ENCODE assay signal across 1 cellular context in the genomic region with DNA sequence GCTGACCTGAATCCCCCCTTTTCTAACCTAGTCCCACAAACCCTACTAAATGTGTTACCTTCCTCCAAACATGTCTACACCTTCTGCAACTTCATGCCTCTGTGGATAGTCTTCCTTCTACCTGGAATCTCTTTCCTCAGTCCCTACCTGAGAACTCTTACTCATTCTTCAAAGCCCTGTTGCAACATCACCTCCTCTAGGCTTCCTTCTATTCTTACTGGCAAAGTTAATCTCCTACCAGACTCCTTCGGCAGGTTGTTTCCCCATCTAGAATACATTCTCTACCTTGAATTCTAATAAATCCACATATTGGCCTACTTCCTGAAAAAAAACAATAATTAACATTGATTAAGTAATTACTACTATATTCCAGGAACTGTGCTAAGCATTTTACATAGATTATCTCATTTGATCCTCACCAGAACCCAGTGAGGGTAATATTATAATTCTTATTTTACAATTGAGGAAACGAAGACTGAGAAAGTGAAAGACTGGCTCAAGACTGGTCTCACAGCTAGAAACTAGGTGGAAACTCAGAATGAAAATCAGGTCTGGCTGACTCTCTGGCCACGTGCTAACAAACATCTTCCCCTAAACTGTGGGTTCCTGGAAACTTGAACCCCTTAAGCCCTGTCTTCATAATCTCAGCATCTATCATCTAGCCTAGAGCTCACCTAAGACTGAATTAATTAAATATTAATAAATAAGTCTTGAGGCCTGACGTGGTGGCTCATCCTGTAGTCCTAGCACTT.
TF ChIP-seq lines count a peak whose summit lies in the region.

No MANE protein-coding gene starts in this region.

TF ChIP-seq in SK-N-SH, 30 proteins besides CTCF, POLR2A, EP300 and RAD21 (continued from another document):
- TF ChIP-seq, protein P1, sequence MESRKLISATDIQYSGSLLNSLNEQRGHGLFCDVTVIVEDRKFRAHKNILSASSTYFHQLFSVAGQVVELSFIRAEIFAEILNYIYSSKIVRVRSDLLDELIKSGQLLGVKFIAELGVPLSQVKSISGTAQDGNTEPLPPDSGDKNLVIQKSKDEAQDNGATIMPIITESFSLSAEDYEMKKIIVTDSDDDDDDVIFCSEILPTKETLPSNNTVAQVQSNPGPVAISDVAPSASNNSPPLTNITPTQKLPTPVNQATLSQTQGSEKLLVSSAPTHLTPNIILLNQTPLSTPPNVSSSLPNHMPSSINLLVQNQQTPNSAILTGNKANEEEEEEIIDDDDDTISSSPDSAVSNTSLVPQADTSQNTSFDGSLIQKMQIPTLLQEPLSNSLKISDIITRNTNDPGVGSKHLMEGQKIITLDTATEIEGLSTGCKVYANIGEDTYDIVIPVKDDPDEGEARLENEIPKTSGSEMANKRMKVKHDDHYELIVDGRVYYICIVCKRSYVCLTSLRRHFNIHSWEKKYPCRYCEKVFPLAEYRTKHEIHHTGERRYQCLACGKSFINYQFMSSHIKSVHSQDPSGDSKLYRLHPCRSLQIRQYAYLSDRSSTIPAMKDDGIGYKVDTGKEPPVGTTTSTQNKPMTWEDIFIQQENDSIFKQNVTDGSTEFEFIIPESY (IDR thresholded peaks at IDR 0.05; ENCODE audit: borderline replicate concordance, low read depth) = no peak
- TF ChIP-seq SMC3 (IDR thresholded peaks at IDR 0.05; ENCODE audit: low read depth, low read length) (no peak), MXI1 (IDR thresholded peaks at IDR 0.05; ENCODE audit: low read depth, low read length) (no peak), RXRA (IDR thresholded peaks at IDR 0.05; ENCODE audit: borderline replicate concordance, low read depth) (no peak), GATA2 (CRISPR knock-in tag; IDR thresholded peaks at IDR 0.05) (no peak), EZH2phosphoT487 (IDR thresholded peaks at IDR 0.05; ENCODE audit: borderline replicate concordance, low read depth) (no peak), ELF1 (IDR thresholded peaks at IDR 0.05) (no peak), RCOR1 (IDR thresholded peaks at IDR 0.05; ENCODE audit: low read length) (no peak), POLR2AphosphoS5 (IDR thresholded peaks at IDR 0.05; ENCODE audit: low read depth, low read length) (no peak), NFIC (IDR thresholded peaks at IDR 0.05; ENCODE audit: borderline replicate concordance) (no peak), FOSL2 (IDR thresholded peaks at IDR 0.05; ENCODE audit: borderline replicate concordance, low read depth) (no peak), JUND (IDR thresholded peaks at IDR 0.05) (no peak), MEF2A (IDR thresholded peaks at IDR 0.05; ENCODE audit: borderline replicate concordance, low read depth) (no peak), YY1 (IDR thresholded peaks at IDR 0.05; ENCODE audit: low read depth) (no peak), TAF1 (IDR thresholded peaks at IDR 0.05; ENCODE audit: borderline replicate concordance, low read depth, low read length) (no peak)
- TF ChIP-seq, protein P2, sequence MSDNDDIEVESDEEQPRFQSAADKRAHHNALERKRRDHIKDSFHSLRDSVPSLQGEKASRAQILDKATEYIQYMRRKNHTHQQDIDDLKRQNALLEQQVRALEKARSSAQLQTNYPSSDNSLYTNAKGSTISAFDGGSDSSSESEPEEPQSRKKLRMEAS (IDR thresholded peaks at IDR 0.05; ENCODE audit: low read depth) = no peak
- TF ChIP-seq, protein P3, sequence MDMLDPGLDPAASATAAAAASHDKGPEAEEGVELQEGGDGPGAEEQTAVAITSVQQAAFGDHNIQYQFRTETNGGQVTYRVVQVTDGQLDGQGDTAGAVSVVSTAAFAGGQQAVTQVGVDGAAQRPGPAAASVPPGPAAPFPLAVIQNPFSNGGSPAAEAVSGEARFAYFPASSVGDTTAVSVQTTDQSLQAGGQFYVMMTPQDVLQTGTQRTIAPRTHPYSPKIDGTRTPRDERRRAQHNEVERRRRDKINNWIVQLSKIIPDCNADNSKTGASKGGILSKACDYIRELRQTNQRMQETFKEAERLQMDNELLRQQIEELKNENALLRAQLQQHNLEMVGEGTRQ (IDR thresholded peaks at IDR 0.05; ENCODE audit: borderline replicate concordance, low read depth, low read length) = no peak
- TF ChIP-seq, protein P4, sequence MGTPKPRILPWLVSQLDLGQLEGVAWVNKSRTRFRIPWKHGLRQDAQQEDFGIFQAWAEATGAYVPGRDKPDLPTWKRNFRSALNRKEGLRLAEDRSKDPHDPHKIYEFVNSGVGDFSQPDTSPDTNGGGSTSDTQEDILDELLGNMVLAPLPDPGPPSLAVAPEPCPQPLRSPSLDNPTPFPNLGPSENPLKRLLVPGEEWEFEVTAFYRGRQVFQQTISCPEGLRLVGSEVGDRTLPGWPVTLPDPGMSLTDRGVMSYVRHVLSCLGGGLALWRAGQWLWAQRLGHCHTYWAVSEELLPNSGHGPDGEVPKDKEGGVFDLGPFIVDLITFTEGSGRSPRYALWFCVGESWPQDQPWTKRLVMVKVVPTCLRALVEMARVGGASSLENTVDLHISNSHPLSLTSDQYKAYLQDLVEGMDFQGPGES (IDR thresholded peaks at IDR 0.05; ENCODE audit: low read depth, low read length) = no peak
